35 cellular contexts compared by ENCODE assay signal in genomic region chr7:68272507-68272906, GRCh38.
"Had no signal": no experiment of that assay in that cellular context is flagged by ENCODE, and none has a peak within 500 bp of the region (broad histone marks: within the 10 kb centered on the region; RNA-seq: fewer than 3 reads in every experiment).

No MANE protein-coding gene starts in this region.

- DNase-seq: Karpas-422, Kasumi-1, MG63, MM.1S, MV-4-11, NCI-H1048, NCI-H1092, NCI-H1092 treated with DMSO at 0.1 percent for 48 hours, NCI-H1105, NCI-H1105 treated with DMSO at 0.1 percent for 48 hours, NCI-H1417, NCI-H1417 treated with DMSO at 0.1 percent for 48 hours, NCI-H1436, NCI-H1436 treated with DMSO at 0.1 percent for 48 hours, NCI-H146, NCI-H1694, NCI-H1694 treated with DMSO at 0.1 percent for 48 hours, NCI-H187, NCI-H187 treated with DMSO at 0.1 percent for 48 hours, NCI-H1930, NCI-H2029, NCI-H2029 treated with DMSO at 0.1 percent for 48 hours, NCI-H2081, NCI-H2081 treated with DMSO at 0.1 percent for 48 hours, NCI-H2107, NCI-H2171, NCI-H2171 treated with DMSO at 0.1 percent for 48 hours, NCI-H2227 treated with DMSO at 0.1 percent for 48 hours, NCI-H226, NCI-H345, NCI-H446, NCI-H446 treated with DMSO at 0.1 percent for 48 hours, NCI-H510A, NCI-H510A treated with DMSO at 0.1 percent for 48 hours, NCI-H524 had no signal

- H3K9me3 ChIP-seq: MG63 had no signal

- H3K36me3 ChIP-seq: MG63 had no signal

- H3K4me3 ChIP-seq: MG63 had no signal

- H3K27me3 ChIP-seq: MG63 had no signal
